ENCODE assay signal across 12 cellular contexts in the genomic region with DNA sequence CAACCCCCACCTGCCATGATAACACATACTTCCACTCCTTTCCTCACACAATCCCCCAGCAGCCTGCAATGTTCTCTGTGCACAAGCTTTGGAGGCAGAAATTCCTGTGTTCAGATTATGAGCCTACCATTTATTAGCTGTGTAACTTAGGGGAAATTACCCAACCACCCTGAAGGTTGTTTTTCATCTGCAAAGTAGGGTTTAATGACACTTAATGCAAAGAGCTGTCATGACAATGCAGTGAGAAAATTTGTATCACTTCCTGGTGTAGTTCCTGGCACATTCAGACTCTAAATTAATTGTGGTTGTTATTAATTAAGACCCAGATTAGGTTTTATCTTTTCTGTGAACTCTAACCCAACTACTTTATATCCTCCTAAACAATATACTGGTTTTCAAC.
DNase-seq lines count a peak whose midpoint lies in the region; ATAC-seq and TF ChIP-seq lines count a peak whose summit lies in the region.
"Had no signal": no experiment of that assay in that cellular context is flagged by ENCODE, and none has a peak within 500 bp of the region (broad histone marks: within the 10 kb centered on the region; RNA-seq: fewer than 3 reads in every experiment).

No MANE protein-coding gene starts in this region.

- no peak for TF ChIP-seq POLR2A in upper lobe of left lung (IDR thresholded peaks at IDR 0.05)

- H3K79me2 ChIP-seq in GM23338 (replicated peaks; ENCODE audit: insufficient read depth), result no peaks in the 10 kb centered on the region

- no peaks in the 10 kb centered on the region for H3F3A ChIP-seq in GM23338 (replicated peaks; ENCODE audit: low read depth)

- TF ChIP-seq CTCF in GM23338 (conservative IDR thresholded peaks at IDR 0.05; ENCODE audit: low read depth in 2 of 2) (no peak), endodermal cell (conservative IDR thresholded peaks at IDR 0.05) (no peak), upper lobe of left lung (IDR thresholded peaks at IDR 0.05) (no peak)

- H3K36me3 Mint-ChIP-seq in GM23338 (ENCODE audit: low read depth) (no peaks in the 10 kb centered on the region), T-helper 17 cell (ENCODE audit: low read depth) (no peaks in the 10 kb centered on the region), endodermal cell (ENCODE audit: low read depth) (no peaks in the 10 kb centered on the region)
- H3K36me3 Mint-ChIP-seq: CD4-positive, alpha-beta memory T cell had no signal

- H3K27me3 ChIP-seq in GM23338 (ENCODE audit: insufficient read depth), result no peaks in the 10 kb centered on the region
- no peaks in the 10 kb centered on the region for H3K27me3 ChIP-seq in endodermal cell (ENCODE audit: control insufficient read depth, insufficient read depth, low read length, poor library complexity, severe bottlenecking)
- no peaks in the 10 kb centered on the region for H3K27me3 ChIP-seq in upper lobe of left lung
- H3K27me3 ChIP-seq: BLaER1 treated with 17β-estradiol and CSF1 and Interleukin-3, amounts not matched to agents 10 nM and 100 nM had no signal

- H3K9me2 ChIP-seq in GM23338 (ENCODE audit: insufficient read depth), result peaks cover 2% of the 10 kb centered on the region; the same call in 1 of the 2 replicates

- peaks cover 13% of the 10 kb centered on the region for H3K27me3 Mint-ChIP-seq in GM23338 (ENCODE audit: insufficient read depth, low read depth, poor library complexity)
- no peaks in the 10 kb centered on the region for H3K27me3 Mint-ChIP-seq in T-helper 17 cell
- no peaks in the 10 kb centered on the region for H3K27me3 Mint-ChIP-seq in endodermal cell (ENCODE audit: insufficient read depth)
- H3K27me3 Mint-ChIP-seq: CD4-positive, alpha-beta memory T cell had no signal

- H2AFZ ChIP-seq in GM23338, result no peak overlapping the region

- no peaks in the 10 kb centered on the region for H3K9me3 ChIP-seq in T-helper 17 cell (ENCODE audit: control insufficient read depth, low read length, poor library complexity, severe bottlenecking)
- no peaks in the 10 kb centered on the region for H3K9me3 ChIP-seq in endodermal cell (ENCODE audit: control insufficient read depth, low read length)
- H3K9me3 ChIP-seq in upper lobe of left lung, result no peaks in the 10 kb centered on the region
- H3K9me3 ChIP-seq: BLaER1 treated with 17β-estradiol and CSF1 and Interleukin-3, amounts not matched to agents 10 nM and 100 nM had no signal

- H3K27ac ChIP-seq in GM23338 (ENCODE audit: low read depth) (peak overlapping the region; percentile 84), endodermal cell (ENCODE audit: low read depth, low read length) (no peak overlapping the region), upper lobe of left lung (no peak overlapping the region)
- H3K27ac ChIP-seq: BLaER1 treated with 17β-estradiol and CSF1 and Interleukin-3, amounts not matched to agents 10 nM and 100 nM had no signal

- H3K4me3 Mint-ChIP-seq in GM23338 (no peak overlapping the region), T-helper 17 cell (no peak overlapping the region), endodermal cell (no peak overlapping the region)

- H3K27ac Mint-ChIP-seq in GM23338, result peak overlapping the region; percentile 62; the same call in 1 of the 2 replicates
- peak overlapping the region; percentile 30 for H3K27ac Mint-ChIP-seq in T-helper 17 cell
- H3K27ac Mint-ChIP-seq in endodermal cell, result peak overlapping the region; percentile 79

- no peak for TF ChIP-seq EP300 in upper lobe of left lung (IDR thresholded peaks at IDR 0.05)

- H3K4me3 ChIP-seq in GM23338, result no peak overlapping the region
- no peak overlapping the region for H3K4me3 ChIP-seq in endodermal cell (ENCODE audit: low read length)
- no peak overlapping the region for H3K4me3 ChIP-seq in upper lobe of left lung
- H3K4me3 ChIP-seq: BLaER1 treated with 17β-estradiol and CSF1 and Interleukin-3, amounts not matched to agents 10 nM and 100 nM had no signal

- H3K9me3 Mint-ChIP-seq in GM23338 (no peaks in the 10 kb centered on the region; the same call in 2 of the 3 replicates), endodermal cell (no peaks in the 10 kb centered on the region)
- H3K9me3 Mint-ChIP-seq: CD4-positive, alpha-beta memory T cell had no signal

- H3K4me2 ChIP-seq in GM23338, result no peak overlapping the region
- H3K4me2 ChIP-seq: BLaER1 treated with 17β-estradiol and CSF1 and Interleukin-3, amounts not matched to agents 10 nM and 100 nM had no signal

- DNase-seq in NOMO-1 treated with DMSO at 0.1 percent for 48 hours (lab: John Stamatoyannopoulos, UW; ENCODE audit: unreplicated experiment), result peak; percentile 12
- no peak for DNase-seq in NOMO-1 treated with dmso at 0.1 percent for 144 hours (lab: John Stamatoyannopoulos, UW; ENCODE audit: unreplicated experiment)
- no peak for DNase-seq in GM23338 (ENCODE audit: low spot score)
- no peak for DNase-seq in T-helper 17 cell
- no peak for DNase-seq in endodermal cell
- DNase-seq in AG20443 (ENCODE audit: low spot score), result no peak
- no peak for DNase-seq in upper lobe of left lung
- DNase-seq: 8988T; CD4-positive, alpha-beta memory T cell; GF-D8 had no signal

- no peaks in the 10 kb centered on the region for H3K36me3 ChIP-seq in GM23338 (ENCODE audit: insufficient read depth)
- no peaks in the 10 kb centered on the region for H3K36me3 ChIP-seq in endodermal cell (ENCODE audit: control insufficient read depth, insufficient read depth, low read length)
- H3K36me3 ChIP-seq in upper lobe of left lung, result no peaks in the 10 kb centered on the region
- H3K36me3 ChIP-seq: BLaER1 treated with 17β-estradiol and CSF1 and Interleukin-3, amounts not matched to agents 10 nM and 100 nM had no signal

- H4K20me1 ChIP-seq in GM23338 (replicated peaks; ENCODE audit: insufficient read depth), result no peaks in the 10 kb centered on the region
- H4K20me1 ChIP-seq: BLaER1 treated with 17β-estradiol and CSF1 and Interleukin-3, amounts not matched to agents 10 nM and 100 nM had no signal

- H3K4me1 Mint-ChIP-seq in GM23338 (peaks cover 48% of the 10 kb centered on the region), T-helper 17 cell (peaks cover 2% of the 10 kb centered on the region), endodermal cell (peaks cover 24% of the 10 kb centered on the region)

- H3K9ac ChIP-seq in endodermal cell (ENCODE audit: extremely low read depth, low read length, poor library complexity, severe bottlenecking), result no peak overlapping the region
- H3K9ac ChIP-seq: BLaER1 treated with 17β-estradiol and CSF1 and Interleukin-3, amounts not matched to agents 10 nM and 100 nM had no signal

- ATAC-seq in GM23338 (no peak), T-helper 17 cell (no peak), upper lobe of left lung (ENCODE audit: low FRiP score in 2 of 2) (no peak)
- ATAC-seq: HepG2 had no signal

- H3K4me1 ChIP-seq in GM23338 (ENCODE audit: insufficient read depth) (peaks cover 26% of the 10 kb centered on the region), endodermal cell (ENCODE audit: control insufficient read depth, insufficient read depth, low read length) (peaks cover 13% of the 10 kb centered on the region), upper lobe of left lung (no peaks in the 10 kb centered on the region)
- H3K4me1 ChIP-seq: BLaER1 treated with 17β-estradiol and CSF1 and Interleukin-3, amounts not matched to agents 10 nM and 100 nM had no signal

TF ChIP-seq in GM23338, 12 proteins besides CTCF, POLR2A, EP300 and RAD21 (continues in another document):
- TF ChIP-seq, protein P1, sequence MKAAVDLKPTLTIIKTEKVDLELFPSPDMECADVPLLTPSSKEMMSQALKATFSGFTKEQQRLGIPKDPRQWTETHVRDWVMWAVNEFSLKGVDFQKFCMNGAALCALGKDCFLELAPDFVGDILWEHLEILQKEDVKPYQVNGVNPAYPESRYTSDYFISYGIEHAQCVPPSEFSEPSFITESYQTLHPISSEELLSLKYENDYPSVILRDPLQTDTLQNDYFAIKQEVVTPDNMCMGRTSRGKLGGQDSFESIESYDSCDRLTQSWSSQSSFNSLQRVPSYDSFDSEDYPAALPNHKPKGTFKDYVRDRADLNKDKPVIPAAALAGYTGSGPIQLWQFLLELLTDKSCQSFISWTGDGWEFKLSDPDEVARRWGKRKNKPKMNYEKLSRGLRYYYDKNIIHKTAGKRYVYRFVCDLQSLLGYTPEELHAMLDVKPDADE (IDR thresholded peaks at IDR 0.05), result no peak
- TF ChIP-seq ZNF114 (CRISPR knock-in tag; IDR thresholded peaks at IDR 0.05) (no peak), JUNB (IDR thresholded peaks at IDR 0.05; ENCODE audit: unreplicated experiment) (no peak), POLR2AphosphoS5 (IDR thresholded peaks at IDR 0.05; ENCODE audit: low read depth) (no peak), EZH2 (IDR thresholded peaks at IDR 0.05; ENCODE audit: low read depth, unreplicated experiment) (no peak), EZH2phosphoT487 (IDR thresholded peaks at IDR 0.05; ENCODE audit: unreplicated experiment) (no peak), CREB1 (CRISPR knock-in tag; IDR thresholded peaks at IDR 0.05; ENCODE audit: low read depth) (no peak), STAT1 (IDR thresholded peaks at IDR 0.05; ENCODE audit: unreplicated experiment) (no peak), NANOG (IDR thresholded peaks at IDR 0.05; ENCODE audit: borderline replicate concordance) (no peak), ZNF331 (CRISPR knock-in tag; IDR thresholded peaks at IDR 0.05; ENCODE audit: low read depth) (no peak)
- TF ChIP-seq, protein P2, sequence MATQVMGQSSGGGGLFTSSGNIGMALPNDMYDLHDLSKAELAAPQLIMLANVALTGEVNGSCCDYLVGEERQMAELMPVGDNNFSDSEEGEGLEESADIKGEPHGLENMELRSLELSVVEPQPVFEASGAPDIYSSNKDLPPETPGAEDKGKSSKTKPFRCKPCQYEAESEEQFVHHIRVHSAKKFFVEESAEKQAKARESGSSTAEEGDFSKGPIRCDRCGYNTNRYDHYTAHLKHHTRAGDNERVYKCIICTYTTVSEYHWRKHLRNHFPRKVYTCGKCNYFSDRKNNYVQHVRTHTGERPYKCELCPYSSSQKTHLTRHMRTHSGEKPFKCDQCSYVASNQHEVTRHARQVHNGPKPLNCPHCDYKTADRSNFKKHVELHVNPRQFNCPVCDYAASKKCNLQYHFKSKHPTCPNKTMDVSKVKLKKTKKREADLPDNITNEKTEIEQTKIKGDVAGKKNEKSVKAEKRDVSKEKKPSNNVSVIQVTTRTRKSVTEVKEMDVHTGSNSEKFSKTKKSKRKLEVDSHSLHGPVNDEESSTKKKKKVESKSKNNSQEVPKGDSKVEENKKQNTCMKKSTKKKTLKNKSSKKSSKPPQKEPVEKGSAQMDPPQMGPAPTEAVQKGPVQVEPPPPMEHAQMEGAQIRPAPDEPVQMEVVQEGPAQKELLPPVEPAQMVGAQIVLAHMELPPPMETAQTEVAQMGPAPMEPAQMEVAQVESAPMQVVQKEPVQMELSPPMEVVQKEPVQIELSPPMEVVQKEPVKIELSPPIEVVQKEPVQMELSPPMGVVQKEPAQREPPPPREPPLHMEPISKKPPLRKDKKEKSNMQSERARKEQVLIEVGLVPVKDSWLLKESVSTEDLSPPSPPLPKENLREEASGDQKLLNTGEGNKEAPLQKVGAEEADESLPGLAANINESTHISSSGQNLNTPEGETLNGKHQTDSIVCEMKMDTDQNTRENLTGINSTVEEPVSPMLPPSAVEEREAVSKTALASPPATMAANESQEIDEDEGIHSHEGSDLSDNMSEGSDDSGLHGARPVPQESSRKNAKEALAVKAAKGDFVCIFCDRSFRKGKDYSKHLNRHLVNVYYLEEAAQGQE (IDR thresholded peaks at IDR 0.05; ENCODE audit: unreplicated experiment), result no peak
